In the genomic region with DNA sequence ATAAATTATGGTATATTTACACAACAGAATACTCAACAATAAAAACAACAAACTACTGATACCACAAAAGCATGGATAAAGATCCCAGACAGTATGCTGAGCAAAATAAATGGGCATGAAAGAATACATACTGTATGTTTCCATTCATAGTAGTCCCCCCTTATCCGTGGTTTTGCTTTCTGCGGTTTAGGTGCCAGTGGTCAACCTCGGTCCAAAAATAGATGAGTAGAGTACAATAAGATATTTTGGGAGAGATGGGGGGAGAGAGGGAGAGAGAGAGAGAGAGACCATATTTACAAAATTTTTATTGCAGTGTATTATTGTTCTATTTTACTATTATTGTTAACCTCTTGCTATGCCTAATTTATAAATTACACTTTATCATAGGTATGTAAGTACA, we compare ENCODE assay signal across 21 cellular contexts. TPM values are rescaled to one million over a fixed set of nuclear protein-coding genes. Genes with fewer than 3 reads are reported as not detected.
"Had no signal": no experiment of that assay in that cellular context is flagged by ENCODE, and none has a peak within 500 bp of the region (broad histone marks: within the 10 kb centered on the region; RNA-seq: fewer than 3 reads in every experiment).

No MANE protein-coding gene starts in this region.

- H3K9me3 ChIP-seq: esophagus squamous epithelium, ovary, sigmoid colon had no signal

- H3K4me3 ChIP-seq: esophagus squamous epithelium, ovary, sigmoid colon, smooth muscle cell, transverse colon had no signal

- H3K27ac ChIP-seq: esophagus squamous epithelium, ovary, sigmoid colon, transverse colon had no signal

- H3K4me1 ChIP-seq: sigmoid colon, transverse colon had no signal

- ATAC-seq: naive thymus-derived CD4-positive, alpha-beta T cell; T-helper 17 cell had no signal

- H3K36me3 ChIP-seq: esophagus squamous epithelium, ovary, sigmoid colon, transverse colon had no signal

- H3K27me3 ChIP-seq: ovary, sigmoid colon had no signal

- H3K4me2 ChIP-seq: smooth muscle cell had no signal

- DNase-seq: activated CD4-positive, alpha-beta memory T cell treated with anti-CD3 and anti-CD28 coated beads, Interleukin-2, amount 10 ng/mL, durations not matched to agents 7 days and 5 days; activated CD4-positive, alpha-beta T cell treated with anti-CD3 and anti-CD28 coated beads, Interleukin-2, amount 10 ng/mL, durations not matched to agents 7 days and 5 days; activated CD4-positive, CD25-positive, alpha-beta regulatory T cell treated with anti-CD3 and anti-CD28 coated beads, Interleukin-2, amount 50 U/mL, for 72 hours; activated CD8-positive, alpha-beta memory T cell treated with anti-CD3 and anti-CD28 coated beads, Interleukin-2, amount 50 U/mL, for 48 hours; activated gamma-delta T cell; activated naive CD4-positive, alpha-beta T cell treated with anti-CD3 and anti-CD28 coated beads, Interleukin-2, amount 10 ng/mL, durations not matched to agents 7 days and 5 days; activated T-cell treated with anti-CD3 and anti-CD28 coated beads, Interleukin-2, amount 50 U/mL, for 24 hours; amygdala; dermis blood vessel endothelial cell; effector CD4-positive, alpha-beta T cell; esophagus squamous epithelium; glutamatergic neuron; naive thymus-derived CD4-positive, alpha-beta T cell; ovary; sigmoid colon; stimulated activated CD4-positive, alpha-beta T cell treated with anti-CD3 and anti-CD28 coated beads, Interleukin-2, amount 100 ng/mL, for 24 hours; stimulated activated naive CD4-positive, alpha-beta T cell; T-helper 17 cell; T1000; transverse colon had no signal

RNA-seq across cellular contexts. Expression of a gene that starts 21.0 kb away (rescaled TPM):
- total RNA-seq: activated CD4-positive, alpha-beta memory T cell treated with anti-CD3 and anti-CD28 coated beads, Interleukin-2, amount 10 ng/mL, durations not matched to agents 7 days and 5 days had no signal
